In the genomic region with DNA sequence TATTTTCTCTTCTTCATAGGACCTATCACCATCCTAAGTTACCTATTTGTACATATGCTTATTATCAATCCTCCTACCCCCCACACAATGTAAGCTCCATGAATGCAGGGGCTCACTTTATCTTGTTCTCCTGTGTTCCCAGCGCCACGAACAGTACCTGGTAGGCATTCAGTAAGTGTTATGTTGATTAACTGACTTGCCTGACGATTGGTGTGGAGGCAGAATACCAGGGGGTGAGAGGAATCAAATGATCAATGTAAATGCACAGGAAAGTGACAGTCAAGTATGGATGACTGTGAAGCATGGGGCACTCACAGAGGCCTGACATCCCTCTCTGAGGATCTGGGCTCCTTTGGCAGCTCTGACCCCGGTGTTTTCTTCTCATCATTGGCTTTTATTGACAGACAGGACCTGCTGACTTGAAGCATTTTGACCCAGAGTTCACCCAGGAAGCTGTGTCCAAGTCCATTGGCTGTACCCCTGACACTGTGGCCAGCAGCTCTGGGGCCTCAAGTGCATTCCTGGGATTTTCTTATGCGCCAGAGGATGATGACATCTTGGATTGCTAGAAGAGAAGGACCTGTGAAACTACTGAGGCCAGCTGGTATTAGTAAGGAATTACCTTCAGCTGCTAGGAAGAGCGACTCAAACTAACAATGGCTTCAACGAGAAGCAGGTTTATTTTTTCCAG, we compare ENCODE assay signal across 14 cellular contexts.
DNase-seq lines count a peak whose midpoint lies in the region; ATAC-seq and TF ChIP-seq lines count a peak whose summit lies in the region.
"Had no signal": no experiment of that assay in that cellular context is flagged by ENCODE, and none has a peak within 500 bp of the region (broad histone marks: within the 10 kb centered on the region; RNA-seq: fewer than 3 reads in every experiment).

No MANE protein-coding gene starts in this region.

- POLR2A ChIA-PET in RWPE1 (lab: Yijun Ruan, JAX; ENCODE audit: low non-redundant PET): interaction anchor here (1.2 kb wide), 1 partner anchor 15 kb away, joined by 3 read pairs; no protein-coding TSS in a partner anchor

- intact Hi-C loops in tibial artery (cut with DNase I; ENCODE audit: low total_unique reads): loop anchor here (5.0 to 10.0 kb wide), 2 partner anchors 50 to 122 kb away; no protein-coding TSS in a partner anchor

- H3K4me1 ChIP-seq in tibial artery: peaks cover 0 to 17% (median 3%) of the 10 kb centered on the region in 4 donors

- H3K4me3 ChIP-seq in tibial artery: no peak overlapping the region
- H3K4me3 ChIP-seq: ovary, stomach had no signal

- TF ChIP-seq CTCF in tibial artery (IDR thresholded peaks at IDR 0.05) (no peak), RWPE1 (conservative IDR thresholded peaks at IDR 0.05; ENCODE audit: low read depth) (no peak)

- peak overlapping the region; percentile 20 for H3K27ac ChIP-seq in tibial artery
- H3K27ac ChIP-seq in RWPE1: no peak overlapping the region
- H3K27ac ChIP-seq: 22Rv1, ovary, stomach had no signal

- no peaks in the 10 kb centered on the region for H3K36me3 ChIP-seq in tibial artery
- H3K36me3 ChIP-seq: ovary had no signal

- peak; percentile 42 for DNase-seq in activated effector memory CD4-positive, alpha-beta T cell treated with anti-CD3 and anti-CD28 coated beads, Interleukin-2, amount 50 U/mL, for 16 hours
- no peak for DNase-seq in activated effector memory CD4-positive, alpha-beta T cell treated with Interleukin-2 at 50 U/mL for 16 hours
- DNase-seq in astrocyte of the hippocampus (ENCODE audit: low read depth, low spot score) (peak; percentile 76), kidney glomerular epithelial cell (lab: John Stamatoyannopoulos, UW) (peak; percentile 1), tibial artery (peak in 1 of 2 donors; percentile 67), RWPE1 (ENCODE audit: low spot score) (no peak), activated T-cell treated with anti-CD3 and anti-CD28 coated beads for 4 hours (no peak)
- DNase-seq: activated T-cell treated with anti-CD3 and anti-CD28 coated beads, Interleukin-2, amount 50 U/mL, for 1 hour; NCI-H2171; stimulated activated CD4-positive, alpha-beta T cell treated with anti-CD3 and anti-CD28 coated beads, Interleukin-4, amount 100 ng/mL, for 1 hour had no signal

- ATAC-seq in activated CD4-positive, CD25-positive, alpha-beta regulatory T cell treated with anti-CD3 and anti-CD28 coated beads, Interleukin-2, amount 50 U/mL, for 24 hours: no peak

- H3K27me3 ChIP-seq in tibial artery: no peaks in the 10 kb centered on the region
- H3K27me3 ChIP-seq: ovary, stomach had no signal

- H3K9me3 ChIP-seq in tibial artery: no peaks in the 10 kb centered on the region
- H3K9me3 ChIP-seq: ovary, stomach had no signal

- CTCF ChIA-PET in RWPE1 (lab: Yijun Ruan, JAX): interaction anchor here (0.6 to 1.3 kb wide), 6 partner anchors 9 to 532 kb away, joined by 3 to 5 read pairs (median 3); no protein-coding TSS in a partner anchor

Comparison
In these comparisons a context has a peak if more than half of its experiments do, and no peak if none do; other contexts are left out.
1. DNase-seq: peak in activated effector memory CD4-positive, alpha-beta T cell treated with anti-CD3 and anti-CD28 coated beads, Interleukin-2, amount 50 U/mL, for 16 hours (single experiment), astrocyte of the hippocampus (single experiment) and kidney glomerular epithelial cell (single experiment); none in activated effector memory CD4-positive, alpha-beta T cell treated with Interleukin-2 at 50 U/mL for 16 hours (single experiment), RWPE1 (single experiment) and activated T-cell treated with anti-CD3 and anti-CD28 coated beads for 4 hours (single experiment).